18 cellular contexts compared by ENCODE assay signal in the genomic region with DNA sequence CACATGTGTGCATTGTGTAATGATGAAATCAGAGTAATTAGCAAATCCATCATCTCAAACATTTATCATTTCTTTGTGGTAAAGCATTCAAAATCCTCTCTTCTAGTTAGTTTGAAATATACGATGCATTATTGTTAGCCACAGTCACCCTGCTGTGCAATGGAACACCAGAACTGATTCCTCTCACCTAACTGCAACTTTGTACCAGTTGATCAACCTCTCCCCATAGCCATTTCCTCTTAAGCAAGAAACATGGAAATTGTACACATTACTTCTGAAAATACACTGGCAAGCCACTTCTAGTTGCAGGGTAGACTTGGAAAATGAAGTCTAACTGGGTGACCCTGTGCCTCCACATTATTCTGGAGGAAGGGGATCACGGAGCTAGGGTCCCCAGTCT. TPM values are rescaled to one million over a fixed set of nuclear protein-coding genes. Genes with fewer than 3 reads are reported as not detected.
"Had no signal": no experiment of that assay in that cellular context is flagged by ENCODE, and none has a peak within 500 bp of the region (broad histone marks: within the 10 kb centered on the region; RNA-seq: fewer than 3 reads in every experiment).

No MANE protein-coding gene starts in this region.

- DNase-seq: IMR-90, Kasumi-1, KG1, MM.1S, NCI-H1092 treated with DMSO at 0.1 percent for 48 hours, NCI-H1436, NCI-H187 treated with DMSO at 0.1 percent for 48 hours, NCI-H2029 treated with DMSO at 0.1 percent for 48 hours, NCI-H2107, NCI-H2227 treated with DMSO at 0.1 percent for 48 hours, NCI-H524, NCI-H526 treated with DMSO at 0.1 percent for 48 hours, NCI-H748 treated with DMSO at 0.1 percent for 48 hours, SHP77, SK-N-SH had no signal

- H3K9me2 ChIP-seq: SK-N-SH had no signal

- H3K9me3 ChIP-seq: SK-N-SH had no signal

- H3K9ac ChIP-seq: SK-N-SH had no signal

- H3K27ac ChIP-seq: RWPE1 had no signal

- H3K4me2 ChIP-seq: SK-N-SH had no signal

- ATAC-seq: HepG2, Panc1 had no signal

RNA-seq across cellular contexts. Expression of gene ESR1, which starts 58.1 kb away (rescaled TPM):
- total RNA-seq: HepG2, IMR-90 had no signal
- polyA plus RNA-seq: HepG2, IMR-90 had no signal
